In genomic region chr9:75451505-75451904, GRCh38 we compare ENCODE assay signal across 17 cellular contexts.
DNase-seq lines count a peak whose midpoint lies in the region; ATAC-seq, FAIRE-seq and TF ChIP-seq lines count a peak whose summit lies in the region.
"Had no signal": no experiment of that assay in that cellular context is flagged by ENCODE, and none has a peak within 500 bp of the region (broad histone marks: within the 10 kb centered on the region; RNA-seq: fewer than 3 reads in every experiment).

No MANE protein-coding gene starts in this region.

- DNase-seq in NCI-H1092 treated with DMSO at 0.1 percent for 48 hours (lab: John Stamatoyannopoulos, UW) (peak; percentile 6), NCI-H1092 (lab: John Stamatoyannopoulos, UW) (no peak), astrocyte (ENCODE audit: low read depth) (no peak), left kidney (ENCODE audit: low read depth, low spot score) (peak; percentile 33), upper lobe of right lung (no peak), SHP77 treated with DMSO at 0.1 percent for 48 hours (lab: John Stamatoyannopoulos, UW) (no peak), GM12891 (ENCODE audit: insufficient read length, low spot score) (no peak)
- DNase-seq in stimulated activated naive CD8-positive, alpha-beta T cell treated with anti-CD3 and anti-CD28 coated beads, Interleukin-15, amount 100 ng/mL, for 72 hours: no peak
- DNase-seq: 8988T; colonic mucosa; stimulated activated CD4-positive, alpha-beta T cell treated with anti-CD3 and anti-CD28 coated beads, Interleukin-4, amount 100 ng/mL, for 1 hour; T-helper 1 cell had no signal

- no peak for TF ChIP-seq POLR2A in GM12891 (IDR thresholded peaks at IDR 0.05; ENCODE audit: low read depth, low read length)

- H3K4me1 Mint-ChIP-seq in astrocyte (ENCODE audit: low read depth, unreplicated experiment): peaks cover 37% of the 10 kb centered on the region
- no peaks in the 10 kb centered on the region for H3K4me1 Mint-ChIP-seq in stimulated activated naive CD8-positive, alpha-beta T cell treated with anti-CD3 and anti-CD28 coated beads, Interleukin-15, amount 100 ng/mL, for 72 hours

- H3K36me3 ChIP-seq in astrocyte (ENCODE audit: insufficient read depth, low read length): no peaks in the 10 kb centered on the region
- H3K36me3 ChIP-seq in upper lobe of right lung: no peaks in the 10 kb centered on the region
- H3K36me3 ChIP-seq: colonic mucosa, neutrophil, tibial nerve had no signal

- no peaks in the 10 kb centered on the region for H3K36me3 Mint-ChIP-seq in astrocyte (ENCODE audit: low read depth, unreplicated experiment)

- no peaks in the 10 kb centered on the region for H4K20me1 ChIP-seq in astrocyte (ENCODE audit: insufficient read depth, low read length)

- H3K27me3 ChIP-seq in astrocyte (ENCODE audit: insufficient read depth, low read length) (no peaks in the 10 kb centered on the region), upper lobe of right lung (no peaks in the 10 kb centered on the region)
- H3K27me3 ChIP-seq: colonic mucosa, neutrophil, tibial nerve had no signal

- H2AFZ ChIP-seq in astrocyte (ENCODE audit: low read depth, low read length): no peak overlapping the region

- FAIRE-seq in astrocyte (lab: Jason Lieb, UNC) (no peak), GM12891 (lab: Jason Lieb, UNC) (no peak)
- FAIRE-seq: HepG2, RCC 7860 had no signal

- H3K27ac ChIP-seq in astrocyte (ENCODE audit: low read depth, low read length) (no peak overlapping the region), upper lobe of right lung (peak overlapping the region; percentile 43)
- H3K27ac ChIP-seq: C4-2B, colonic mucosa, neutrophil had no signal

- H3K4me3 ChIP-seq in astrocyte (ENCODE audit: insufficient read depth, low read depth, low read length) (no peak overlapping the region), upper lobe of right lung (no peak overlapping the region)
- H3K4me3 ChIP-seq: colonic mucosa, tibial nerve had no signal

- peak; percentile 69 for ATAC-seq in upper lobe of right lung
- ATAC-seq in stimulated activated naive CD8-positive, alpha-beta T cell treated with anti-CD3 and anti-CD28 coated beads, Interleukin-15, amount 100 ng/mL, for 72 hours: no peak
- ATAC-seq: HepG2 had no signal

- H3K79me2 ChIP-seq in astrocyte (ENCODE audit: insufficient read depth, low read length): no peaks in the 10 kb centered on the region

- H3K27ac Mint-ChIP-seq in astrocyte (ENCODE audit: unreplicated experiment): no peak overlapping the region
- no peak overlapping the region for H3K27ac Mint-ChIP-seq in stimulated activated naive CD8-positive, alpha-beta T cell treated with anti-CD3 and anti-CD28 coated beads, Interleukin-15, amount 100 ng/mL, for 72 hours

- no peaks in the 10 kb centered on the region for H3K4me1 ChIP-seq in astrocyte (ENCODE audit: insufficient read depth, low read length)
- H3K4me1 ChIP-seq in upper lobe of right lung: peaks cover 30% of the 10 kb centered on the region
- H3K4me1 ChIP-seq: colonic mucosa had no signal

- no peaks in the 10 kb centered on the region for H3K9me3 Mint-ChIP-seq in astrocyte (ENCODE audit: unreplicated experiment)
- no peaks in the 10 kb centered on the region for H3K9me3 Mint-ChIP-seq in stimulated activated naive CD8-positive, alpha-beta T cell treated with anti-CD3 and anti-CD28 coated beads, Interleukin-15, amount 100 ng/mL, for 72 hours

- H3K9me3 ChIP-seq in astrocyte (ENCODE audit: insufficient read depth, low read depth, low read length) (no peaks in the 10 kb centered on the region), upper lobe of right lung (no peaks in the 10 kb centered on the region)
- H3K9me3 ChIP-seq: colonic mucosa, neutrophil, tibial nerve had no signal

- TF ChIP-seq CTCF in astrocyte (IDR thresholded peaks at IDR 0.05; ENCODE audit: insufficient read depth, low read depth, low read length) (no peak), upper lobe of right lung (IDR thresholded peaks at IDR 0.05) (no peak)

- intact Hi-C loops in upper lobe of right lung (cut with DNase I): no loop called here

- H3K9ac ChIP-seq in astrocyte (ENCODE audit: low read length): no peak overlapping the region

- peak overlapping the region; percentile 3 for H3K4me2 ChIP-seq in astrocyte (ENCODE audit: low read length)

- no peak overlapping the region for H3K4me3 Mint-ChIP-seq in astrocyte (ENCODE audit: unreplicated experiment)
- H3K4me3 Mint-ChIP-seq in stimulated activated naive CD8-positive, alpha-beta T cell treated with anti-CD3 and anti-CD28 coated beads, Interleukin-15, amount 100 ng/mL, for 72 hours: no peak overlapping the region

- H3K27me3 Mint-ChIP-seq in astrocyte (ENCODE audit: low read depth, unreplicated experiment): no peaks in the 10 kb centered on the region
- no peaks in the 10 kb centered on the region for H3K27me3 Mint-ChIP-seq in stimulated activated naive CD8-positive, alpha-beta T cell treated with anti-CD3 and anti-CD28 coated beads, Interleukin-15, amount 100 ng/mL, for 72 hours

TF ChIP-seq in GM12891, 5 proteins besides CTCF, POLR2A, EP300 and RAD21:
- TF ChIP-seq POU2F2 (IDR thresholded peaks at IDR 0.05; ENCODE audit: low read depth, low read length) (no peak), POLR2AphosphoS5 (IDR thresholded peaks at IDR 0.05; ENCODE audit: low read depth, low read length) (no peak), SPI1 (IDR thresholded peaks at IDR 0.05; ENCODE audit: low read depth, low read length) (no peak), TAF1 (IDR thresholded peaks at IDR 0.05; ENCODE audit: low read depth, low read length) (no peak), PAX5 (IDR thresholded peaks at IDR 0.05; ENCODE audit: insufficient read depth, low read length, severe bottlenecking) (no peak)
TF ChIP-seq in GM12891: peak in this region for 0.

Comparison
In these comparisons a context has a peak if more than half of its experiments do, and no peak if none do; other contexts are left out.
1. DNase-seq: peak in NCI-H1092 treated with DMSO at 0.1 percent for 48 hours (single experiment) and left kidney (single experiment); none in NCI-H1092 (single experiment), astrocyte (single experiment), upper lobe of right lung (single experiment), stimulated activated naive CD8-positive, alpha-beta T cell treated with anti-CD3 and anti-CD28 coated beads, Interleukin-15, amount 100 ng/mL, for 72 hours (0 of 2), SHP77 treated with DMSO at 0.1 percent for 48 hours (single experiment) and GM12891 (single experiment).